23 cellular contexts compared by ENCODE assay signal in genomic region chr9:127269440-127269839, GRCh38. TPM values are rescaled to one million over a fixed set of nuclear protein-coding genes. Genes with fewer than 3 reads are reported as not detected.
DNase-seq lines count a peak whose midpoint lies in the region; ATAC-seq, FAIRE-seq and TF ChIP-seq lines count a peak whose summit lies in the region.
"Had no signal": no experiment of that assay in that cellular context is flagged by ENCODE, and none has a peak within 500 bp of the region (broad histone marks: within the 10 kb centered on the region; RNA-seq: fewer than 3 reads in every experiment).

No MANE protein-coding gene starts in this region.

- no peak overlapping the region for H3K4me3 ChIP-seq in endothelial cell of umbilical vein (replicated peaks in 1 of 3; ENCODE audit: insufficient read depth in 1 of 3, low read depth in 1 of 3, low read length in 3 of 3)
- H3K4me3 ChIP-seq: HAP-1, K562 had no signal

- H4K20me1 ChIP-seq in endothelial cell of umbilical vein (replicated peaks; ENCODE audit: control insufficient read depth, extremely low read depth, insufficient read depth, low read length), result no peaks in the 10 kb centered on the region

- no TSS peak for BruUV-seq in endothelial cell of umbilical vein (replicated peaks; lab: Mats Ljungman, UMichigan)

- H3K79me2 ChIP-seq in endothelial cell of umbilical vein (ENCODE audit: control insufficient read depth, insufficient read depth, low read length), result no peaks in the 10 kb centered on the region

- no peak overlapping the region for H2AFZ ChIP-seq in endothelial cell of umbilical vein (ENCODE audit: low read depth, low read length)

- FAIRE-seq in GM12891 (lab: Jason Lieb, UNC) (no peak), H54 (lab: Jason Lieb, UNC) (peak; percentile 11), endothelial cell of umbilical vein (lab: Jason Lieb, UNC) (peak; percentile 52)
- FAIRE-seq: A204.1, D721Med, H1, HTR-8/SVneo, K562 had no signal

- no peaks in the 10 kb centered on the region for H3K9me3 ChIP-seq in endothelial cell of umbilical vein (replicated peaks; ENCODE audit: control insufficient read depth, insufficient read depth, low read length)
- H3K9me3 ChIP-seq: BE2C, Caco-2, HAP-1 had no signal

- no peak overlapping the region for H3K27ac ChIP-seq in endothelial cell of umbilical vein (ENCODE audit: insufficient read depth, low read depth, low read length)

- no peak overlapping the region for H3K4me2 ChIP-seq in endothelial cell of umbilical vein (ENCODE audit: insufficient read depth, low read length)

- no peak overlapping the region for H3K9ac ChIP-seq in endothelial cell of umbilical vein (replicated peaks; ENCODE audit: extremely low read depth, insufficient read depth, low read length)

- H3K27me3 ChIP-seq in endothelial cell of umbilical vein (ENCODE audit: control insufficient read depth in 2 of 2, insufficient read depth in 2 of 2, low read length in 2 of 2), result no peaks in the 10 kb centered on the region
- H3K27me3 ChIP-seq: BE2C had no signal

- no peaks in the 10 kb centered on the region for H3K4me1 ChIP-seq in endothelial cell of umbilical vein (ENCODE audit: control insufficient read depth, extremely low read depth, insufficient read depth, low read length)
- H3K4me1 ChIP-seq: Caco-2, HAP-1 had no signal

- no peak for ATAC-seq in HG03432 (IDR thresholded peaks at IDR 0.05; ENCODE audit: unreplicated experiment)
- ATAC-seq: K562 had no signal

- TF ChIP-seq POLR2A in GM12891 (IDR thresholded peaks at IDR 0.05; ENCODE audit: low read depth, low read length), result no peak
- TF ChIP-seq POLR2A in H54 (IDR thresholded peaks at IDR 0.05; ENCODE audit: low read depth, low read length), result no peak
- TF ChIP-seq POLR2A in endothelial cell of umbilical vein (IDR thresholded peaks at IDR 0.05; ENCODE audit: low read depth, low read length), result no peak

- TF ChIP-seq CTCF in endothelial cell of umbilical vein (IDR thresholded peaks at IDR 0.05; ENCODE audit: extremely low read depth in 1 of 2, insufficient read depth in 1 of 2, low read depth in 1 of 2, low read length in 2 of 2), result no peak

- CTCF ChIA-PET in endothelial cell of umbilical vein (lab: Charles Lee), result interaction anchor here (1.4 kb wide), 1 partner anchor 9 kb away, joined by 3 read pairs; no protein-coding TSS in a partner anchor

- dilution Hi-C loops in endothelial cell of umbilical vein (cut with MboI; ENCODE audit: extremely low pct_ligation_motif_present, low sequenced_read_pairs), result no loop called here

- no peaks in the 10 kb centered on the region for H3K36me3 ChIP-seq in endothelial cell of umbilical vein (ENCODE audit: control insufficient read depth in 2 of 2, extremely low read depth in 1 of 2, insufficient read depth in 2 of 2, low read length in 2 of 2)
- H3K36me3 ChIP-seq: HAP-1 had no signal

- H3K9me1 ChIP-seq in endothelial cell of umbilical vein (replicated peaks; ENCODE audit: control insufficient read depth, extremely low read depth, insufficient read depth, low read length), result no peaks in the 10 kb centered on the region

- DNase-seq in GM12891 (ENCODE audit: insufficient read length, low spot score), result no peak
- no peak for DNase-seq in H54 (ENCODE audit: insufficient read length, low spot score)
- no peak for DNase-seq in endothelial cell of umbilical vein (ENCODE audit: low read depth, low spot score)
- peak; percentile 31 for DNase-seq in myocyte (ENCODE audit: low read depth)
- DNase-seq in hippocampal formation (lab: John Stamatoyannopoulos, UW), result no peak
- DNase-seq in NCI-H446 treated with DMSO at 0.1 percent for 48 hours (lab: John Stamatoyannopoulos, UW), result no peak
- DNase-seq in SHP77 (lab: John Stamatoyannopoulos, UW), result no peak
- DNase-seq: ACHN; BE2C; C1 segment of cervical spinal cord; Caco-2; CD4-positive, CD25-positive, alpha-beta regulatory T cell; DMS153; DMS79; GDM1; IMR-90 had no signal

- intact Hi-C loops in endothelial cell of umbilical vein (cut with micrococcal nuclease), result no loop called here

- POLR2A ChIA-PET in endothelial cell of umbilical vein (lab: Charles Lee), result no interaction called here

TF ChIP-seq in GM12891, 5 proteins besides CTCF, POLR2A, EP300 and RAD21:
- 0 out of 2 replicates have a peak, but pooled peaks have one; percentile 23 for TF ChIP-seq SPI1 (IDR thresholded peaks at IDR 0.05; ENCODE audit: low read depth, low read length)
- no peak for TF ChIP-seq POU2F2 (IDR thresholded peaks at IDR 0.05; ENCODE audit: low read depth, low read length)

TF ChIP-seq in endothelial cell of umbilical vein, 7 proteins besides CTCF, POLR2A, EP300 and RAD21:
- TF ChIP-seq JUN (IDR thresholded peaks at IDR 0.05; ENCODE audit: borderline replicate concordance, insufficient read depth, insufficient read length, low read depth) (no peak), GATA2 (IDR thresholded peaks at IDR 0.05; ENCODE audit: insufficient read depth, insufficient read length, low read depth, low read length) (no peak), EZH2 (IDR thresholded peaks at IDR 0.05; ENCODE audit: borderline replicate concordance, low read depth, low read length, severe bottlenecking) (no peak), MYC (IDR thresholded peaks at IDR 0.05; ENCODE audit: low read depth, low read length) (no peak), POLR2AphosphoS5 (IDR thresholded peaks at IDR 0.05; ENCODE audit: insufficient read depth, low read depth, low read length) (no peak), FOS (IDR thresholded peaks at IDR 0.05; ENCODE audit: borderline replicate concordance, insufficient read depth, low read length) (no peak), MAX (IDR thresholded peaks at IDR 0.05; ENCODE audit: insufficient read depth, insufficient read length) (no peak)

RNA-seq across cellular contexts. Expression of gene GARNL3, which starts 4.9 kb away (rescaled TPM):
- polyA plus RNA-seq in GM12891 (2012; ENCODE audit: low read depth, missing spikeins), result 2.9 TPM
- 5.2 and 8.3 TPM in 2 replicates for total RNA-seq in endothelial cell of umbilical vein
- polyA plus RNA-seq in endothelial cell of umbilical vein, result 1.3 and 1.4 TPM in 2 replicates
- 0.92 and 1.3 TPM in 2 replicates for polyA plus RNA-seq in endothelial cell of umbilical vein (2011; cell fraction: cytosol; rRNA removed)
- polyA plus RNA-seq in endothelial cell of umbilical vein (2011; cell fraction: nucleus; rRNA removed), result 16.8 and 20.3 TPM in 2 replicates
- 2.2 and 3.8 TPM in 2 replicates for polyA plus RNA-seq in endothelial cell of umbilical vein (2012)
- polyA minus RNA-seq in endothelial cell of umbilical vein, result 7.3 and 12.0 TPM in 2 replicates
- polyA minus RNA-seq in endothelial cell of umbilical vein (2011; cell fraction: cytosol; rRNA and poly(A)+ RNA removed), result 3.2 TPM
- 15.3 and 21.1 TPM in 2 replicates for polyA minus RNA-seq in endothelial cell of umbilical vein (2011; cell fraction: nucleus; rRNA and poly(A)+ RNA removed)
- 2.6 and 4.1 TPM in 2 replicates for total RNA-seq in myocyte
- polyA plus RNA-seq in myocyte (2012), result 2.9 TPM
